ENCODE assay signal across 8 cellular contexts in the genomic region with DNA sequence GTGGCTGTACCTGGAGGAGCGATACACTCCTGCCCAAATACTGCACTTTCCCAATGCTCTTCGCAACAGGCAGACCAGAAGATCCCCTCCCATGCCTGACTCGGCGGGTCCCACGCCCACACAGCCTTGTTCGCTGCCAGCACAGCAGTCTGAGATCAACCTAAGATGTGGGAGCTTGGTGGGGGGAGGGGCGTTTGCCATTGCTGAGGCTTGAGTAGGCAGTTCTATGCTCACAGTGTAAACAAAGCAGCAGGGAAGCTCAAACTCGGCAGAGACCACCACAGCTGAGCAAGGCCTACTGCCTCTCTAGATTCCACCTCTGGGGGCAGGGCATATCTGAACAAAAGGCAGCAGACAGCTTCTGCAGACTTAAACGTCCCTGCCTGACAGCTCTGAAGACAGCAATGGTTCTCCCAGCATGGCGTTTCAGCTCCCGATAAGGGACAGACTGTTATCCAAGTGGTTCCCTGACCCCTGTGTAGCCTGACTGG.
DNase-seq lines count a peak whose midpoint lies in the region; FAIRE-seq and TF ChIP-seq lines count a peak whose summit lies in the region.
"Not testable (repeated sequence)": the region's sequence is repeated elsewhere in the genome, so short reads cannot be mapped to it uniquely, and the experiment has no call there.

No MANE protein-coding gene starts in this region.

- peaks cover 21% of the 10 kb centered on the region for H3K36me3 ChIP-seq in MG63
- not testable (repeated sequence) for H3K36me3 ChIP-seq in astrocyte (ENCODE audit: insufficient read depth, low read length); iPS-18a (ENCODE audit: control insufficient read depth, low read depth, low read length)
- peaks cover 11% of the 10 kb centered on the region for H3K36me3 ChIP-seq in neuron (ENCODE audit: insufficient read depth, low read length)

- H3K27me3 Mint-ChIP-seq in astrocyte (ENCODE audit: low read depth, unreplicated experiment), result not testable (repeated sequence)

- H3K9me3 Mint-ChIP-seq in astrocyte (ENCODE audit: unreplicated experiment), result not testable (repeated sequence)

- H3K36me3 Mint-ChIP-seq in astrocyte (ENCODE audit: low read depth, unreplicated experiment), result not testable (repeated sequence)

- not testable (repeated sequence) for H3K27ac Mint-ChIP-seq in astrocyte (ENCODE audit: unreplicated experiment)

- H3K4me3 Mint-ChIP-seq in astrocyte (ENCODE audit: unreplicated experiment), result peak overlapping the region; percentile 34

- H3K27me3 ChIP-seq in MG63; astrocyte (ENCODE audit: insufficient read depth, low read length); iPS-18a (ENCODE audit: control insufficient read depth, insufficient read depth, low read length); neuron (ENCODE audit: insufficient read depth, low read length): not testable (repeated sequence)

- H3K4me2 ChIP-seq in astrocyte (ENCODE audit: low read length), result peak overlapping the region; percentile 80

- H2AFZ ChIP-seq in astrocyte (ENCODE audit: low read depth, low read length); neuron (ENCODE audit: low read depth, low read length): not testable (repeated sequence)

- TF ChIP-seq CTCF in astrocyte (IDR thresholded peaks at IDR 0.05; ENCODE audit: insufficient read depth, low read depth, low read length), result not testable (repeated sequence)

- not testable (repeated sequence) for H3K27ac ChIP-seq in astrocyte (ENCODE audit: low read depth, low read length); iPS-18a (ENCODE audit: low read length)

- peaks cover 75% of the 10 kb centered on the region for H4K20me1 ChIP-seq in astrocyte (ENCODE audit: insufficient read depth, low read length)

- peaks cover 97% of the 10 kb centered on the region for H3K79me2 ChIP-seq in astrocyte (ENCODE audit: insufficient read depth, low read length)

- peaks cover 14% of the 10 kb centered on the region for H3K4me1 ChIP-seq in astrocyte (ENCODE audit: insufficient read depth, low read length)
- H3K4me1 ChIP-seq in iPS-18a (ENCODE audit: control insufficient read depth, low read depth, low read length), result peaks cover 11% of the 10 kb centered on the region
- peaks cover 12% of the 10 kb centered on the region for H3K4me1 ChIP-seq in neuron (ENCODE audit: insufficient read depth, low read length)

- peak overlapping the region; percentile 27 for H3K9ac ChIP-seq in astrocyte (ENCODE audit: low read length)
- H3K9ac ChIP-seq in iPS-18a (ENCODE audit: low read length), result not testable (repeated sequence)

- not testable (repeated sequence) for H3K4me3 ChIP-seq in MG63; astrocyte (ENCODE audit: insufficient read depth, low read depth, low read length)
- H3K4me3 ChIP-seq in iPS-18a (ENCODE audit: low read length), result peak overlapping the region; percentile 42
- peak overlapping the region; percentile 33 for H3K4me3 ChIP-seq in neuron (ENCODE audit: low read length)

- H3K4me1 Mint-ChIP-seq in astrocyte (ENCODE audit: low read depth, unreplicated experiment), result peaks cover 43% of the 10 kb centered on the region

- DNase-seq in Daoy (ENCODE audit: low read depth), result peak; percentile 48
- DNase-seq in MG63, result peak; percentile 31
- DNase-seq in activated CD4-positive, alpha-beta T cell treated with anti-CD3 and anti-CD28 coated beads for 4 hours, result peak; percentile 5 to 23
- DNase-seq in astrocyte (ENCODE audit: low read depth), result peak; percentile 68
- peak; percentile 2 for DNase-seq in fibroblast of gingiva (ENCODE audit: low read depth)
- DNase-seq in stimulated activated CD8-positive, alpha-beta memory T cell treated with anti-CD3 and anti-CD28 coated beads, Interleukin-15, amount 100 ng/mL, for 48 hours (ENCODE audit: low read depth in 2 of 2), result peak; percentile 8 to 10

- peaks cover 29% of the 10 kb centered on the region for H3K9me3 ChIP-seq in MG63
- H3K9me3 ChIP-seq in astrocyte (ENCODE audit: insufficient read depth, low read depth, low read length); iPS-18a (ENCODE audit: control insufficient read depth, low read depth, low read length); neuron (ENCODE audit: low read length): not testable (repeated sequence)

- FAIRE-seq in astrocyte (lab: Jason Lieb, UNC), result not testable (repeated sequence)

Comparison
In these comparisons a context has a peak if more than half of its experiments do, and no peak if none do; other contexts are left out.
1. DNase-seq: peak in every context shown above with its lines; median percentile 68 in astrocyte; 48 in Daoy; 31 in MG63; 14 in activated CD4-positive, alpha-beta T cell treated with anti-CD3 and anti-CD28 coated beads for 4 hours; 9 in stimulated activated CD8-positive, alpha-beta memory T cell treated with anti-CD3 and anti-CD28 coated beads, Interleukin-15, amount 100 ng/mL, for 48 hours; 2 in fibroblast of gingiva.